Comparison of ENCODE assay signal across 8 cellular contexts in genomic region chr11:72223615-72224586, GRCh38. TPM values are rescaled to one million over a fixed set of nuclear protein-coding genes. Genes with fewer than 3 reads are reported as not detected.
DNase-seq lines count a peak whose midpoint lies in the region; ATAC-seq and TF ChIP-seq lines count a peak whose summit lies in the region.

No MANE protein-coding gene starts in this region.

- no peaks in the 10 kb centered on the region for H3K9me2 ChIP-seq in OCI-LY1 (ENCODE audit: low read depth, low read length)

- H4K91ac ChIP-seq in neuronal stem cell (ENCODE audit: low read depth, low read length, poor library complexity): no peak overlapping the region

- H2AFZ ChIP-seq in OCI-LY1 (ENCODE audit: low read length): 0 out of 2 replicates have a peak overlapping the region, but pooled peaks have one; percentile 30
- H2AFZ ChIP-seq in neuronal stem cell (ENCODE audit: low read length): peak overlapping the region; percentile 91

- H4K8ac ChIP-seq in neuronal stem cell (ENCODE audit: low read depth, low read length): no peak overlapping the region

- H3K4me1 ChIP-seq in OCI-LY1 (ENCODE audit: insufficient read depth, low read length, severe bottlenecking) (peaks cover 52% of the 10 kb centered on the region), neuronal stem cell (ENCODE audit: control insufficient read depth in 2 of 2, insufficient read depth in 1 of 2, low read depth in 1 of 2, low read length in 2 of 2) (peaks cover 5 to 16% of the 10 kb centered on the region in 2 donors)

- H3K9ac ChIP-seq in OCI-LY1 (ENCODE audit: low read length): peak overlapping the region; percentile 93
- H3K9ac ChIP-seq in neuronal stem cell (ENCODE audit: low read depth, low read length, poor library complexity): peak overlapping the region; percentile 91

- H2BK5ac ChIP-seq in neuronal stem cell (ENCODE audit: low read length): peak overlapping the region; percentile 33

- no peaks in the 10 kb centered on the region for H4K20me1 ChIP-seq in OCI-LY1 (ENCODE audit: insufficient read depth, low read length)

- no peak for TF ChIP-seq CTCF in AG09309 (IDR thresholded peaks at IDR 0.05; ENCODE audit: control insufficient read depth, insufficient read depth, low read depth, low read length, missing control alignments)
- no peak for TF ChIP-seq CTCF in OCI-LY1 (IDR thresholded peaks at IDR 0.05; ENCODE audit: low read length)
- no peak for TF ChIP-seq CTCF in foreskin fibroblast (IDR thresholded peaks at IDR 0.05; ENCODE audit: low read depth, low read length)

- no peak overlapping the region for H2AK5ac ChIP-seq in neuronal stem cell (ENCODE audit: low read depth, low read length)

- H3K4ac ChIP-seq in neuronal stem cell (ENCODE audit: low read length): no peak overlapping the region

- peak overlapping the region; percentile 29 for H2BK120ac ChIP-seq in neuronal stem cell (ENCODE audit: low read depth, low read length)

- H2BK12ac ChIP-seq in neuronal stem cell (ENCODE audit: low read length): no peak overlapping the region

- peak overlapping the region; percentile 88 for H3K27ac ChIP-seq in OCI-LY1 (ENCODE audit: low read depth, low read length, poor library complexity, severe bottlenecking)
- H3K27ac ChIP-seq in neuronal stem cell (replicated peaks; ENCODE audit: low read length): peak overlapping the region; percentile 92

- H3K36me3 ChIP-seq in OCI-LY1 (ENCODE audit: insufficient read depth, low read length) (peaks cover 10% of the 10 kb centered on the region; the same call in 1 of the 2 replicates), neuronal stem cell (replicated peaks in 1 of 2; ENCODE audit: control insufficient read depth in 2 of 2, insufficient read depth in 2 of 2, low read length in 2 of 2) (peaks cover 10 to 27% of the 10 kb centered on the region in 2 donors)

- peak overlapping the region; percentile 94 for H3K23ac ChIP-seq in neuronal stem cell (ENCODE audit: low read depth, low read length, poor library complexity)

- no CpG with 5 or more reads among the region's 85 CpGs for WGBS in neuronal stem cell (ENCODE audit: extremely low coverage in 2 of 2, insufficient read length in 2 of 2, insufficient replicate concordance in 1 of 2), 2 donors

- no peaks in the 10 kb centered on the region for H3K79me2 ChIP-seq in OCI-LY1 (ENCODE audit: insufficient read depth, low read length)

- H3K4me2 ChIP-seq in OCI-LY1 (ENCODE audit: low read length) (peak overlapping the region; percentile 92), neuronal stem cell (ENCODE audit: insufficient read depth, low read length, poor library complexity, severe bottlenecking) (peak overlapping the region; percentile 84)

- ATAC-seq in GM18873 (IDR thresholded peaks at IDR 0.05; ENCODE audit: low FRiP score, unreplicated experiment): peak; percentile 30
- peak; percentile 33 for ATAC-seq in HG03103 (IDR thresholded peaks at IDR 0.05; ENCODE audit: low read depth, unreplicated experiment)

- peak overlapping the region; percentile 94 for H3K18ac ChIP-seq in neuronal stem cell (ENCODE audit: low read length)

- H3F3A ChIP-seq in OCI-LY1 (ENCODE audit: insufficient read depth, low read length): no peaks in the 10 kb centered on the region

- H3K9me3 ChIP-seq in OCI-LY1 (ENCODE audit: low read length): no peaks in the 10 kb centered on the region
- H3K9me3 ChIP-seq in neuronal stem cell (replicated peaks in 1 of 2; ENCODE audit: control insufficient read depth in 2 of 2, insufficient read depth in 1 of 2, low read depth in 1 of 2, low read length in 2 of 2): no peaks in the 10 kb centered on the region

- H3K4me3 ChIP-seq in AG09309 (ENCODE audit: control insufficient read depth, low read depth, low read length): peak overlapping the region; percentile 92
- peak overlapping the region; percentile 90 for H3K4me3 ChIP-seq in OCI-LY1 (ENCODE audit: low read depth, low read length, poor library complexity, severe bottlenecking)
- peak overlapping the region; percentile 97 to 99 for H3K4me3 ChIP-seq in foreskin fibroblast (ENCODE audit: low read depth in 1 of 2, low read length in 2 of 2)
- H3K4me3 ChIP-seq in neuronal stem cell (ENCODE audit: low read length in 2 of 2): peak overlapping the region; percentile 58 to 92

- H3K79me1 ChIP-seq in neuronal stem cell (ENCODE audit: low read depth, low read length): peaks cover 15% of the 10 kb centered on the region

- DNase-seq in AG09309 (ENCODE audit: low read depth) (no peak), foreskin fibroblast (peak; percentile 42 to 82), neuronal stem cell (ENCODE audit: low spot score) (no peak), ureter (ENCODE audit: low spot score) (peak; percentile 78)
- DNase-seq in activated T-helper 9 cell treated with anti-CD3 and anti-CD28 coated beads, Interleukin-2, amount 50 U/mL, for 16 hours (ENCODE audit: low read depth): peak; percentile 47

- no peaks in the 10 kb centered on the region for H3K27me3 ChIP-seq in OCI-LY1 (ENCODE audit: insufficient read depth, low read length)
- no peaks in the 10 kb centered on the region for H3K27me3 ChIP-seq in neuronal stem cell (ENCODE audit: control insufficient read depth in 3 of 3, insufficient read depth in 3 of 3, low read depth in 1 of 3, low read length in 3 of 3)

- peak overlapping the region; percentile 72 for H2BK15ac ChIP-seq in neuronal stem cell (ENCODE audit: low read length)

- H3K14ac ChIP-seq in neuronal stem cell (ENCODE audit: low read length): peak overlapping the region; percentile 1

RNA-seq across cellular contexts. Expression of gene INPPL1, which starts 0.7 kb away (rescaled TPM):
- 73.7 TPM for polyA plus RNA-seq in neuronal stem cell (2013, experiment 1 of 2)
- polyA plus RNA-seq in neuronal stem cell (2013, experiment 2 of 2): 71.0 TPM
- 144 TPM for total RNA-seq in ureter

RNA-seq across cellular contexts. Expression of gene FOLR2, which starts 7.3 kb away (rescaled TPM):
- not detected for polyA plus RNA-seq in neuronal stem cell (2013, experiment 1 of 2)
- polyA plus RNA-seq in neuronal stem cell (2013, experiment 2 of 2): not detected
- total RNA-seq in ureter: 4.5 TPM

RNA-seq across cellular contexts. Expression of gene PHOX2A, which starts 20.1 kb away (rescaled TPM):
- polyA plus RNA-seq in neuronal stem cell (2013, experiment 1 of 2): 0.10 TPM
- 0.18 TPM for polyA plus RNA-seq in neuronal stem cell (2013, experiment 2 of 2)
- total RNA-seq in ureter: not detected

RNA-seq across cellular contexts. Expression of gene FOLR1, which starts 32.0 kb away (rescaled TPM):
- polyA plus RNA-seq in neuronal stem cell (2013, experiment 1 of 2): 10.5 TPM
- 11.0 TPM for polyA plus RNA-seq in neuronal stem cell (2013, experiment 2 of 2)
- 1.7 TPM for total RNA-seq in ureter

Comparison
In these comparisons a context has a peak if more than half of its experiments do, and no peak if none do; other contexts are left out.
1. DNase-seq: peak in activated T-helper 9 cell treated with anti-CD3 and anti-CD28 coated beads, Interleukin-2, amount 50 U/mL, for 16 hours (single experiment), foreskin fibroblast (2 of 2) and ureter (single experiment); none in AG09309 (single experiment) and neuronal stem cell (single experiment).
2. Peak in every context shown above with its lines, with median percentiles within 50 percentile points of each other: H3K4me3 ChIP-seq.